Comparison of ENCODE assay signal across 10 cellular contexts in genomic region chr11:114260483-114260882, GRCh38. TPM values are rescaled to one million over a fixed set of nuclear protein-coding genes. Genes with fewer than 3 reads are reported as not detected.
DNase-seq lines count a peak whose midpoint lies in the region; ATAC-seq, FAIRE-seq and TF ChIP-seq lines count a peak whose summit lies in the region.
"Had no signal": no experiment of that assay in that cellular context is flagged by ENCODE, and none has a peak within 500 bp of the region (broad histone marks: within the 10 kb centered on the region; RNA-seq: fewer than 3 reads in every experiment).

No MANE protein-coding gene starts in this region.

- H3K27ac ChIP-seq in 22Rv1: peak overlapping the region; percentile 53
- H3K27ac ChIP-seq in RWPE1: peak overlapping the region; percentile 91
- peak overlapping the region; percentile 88 for H3K27ac ChIP-seq in left ventricle myocardium inferior (replicated peaks)
- H3K27ac ChIP-seq in skeletal muscle tissue (ENCODE audit: low read depth, low read length): peak overlapping the region; percentile 90
- H3K27ac ChIP-seq in CD4-positive, alpha-beta memory T cell (ENCODE audit: low read depth, low read length): no peak overlapping the region

- DNase-seq in RWPE1 (ENCODE audit: low spot score): no peak
- DNase-seq in left ventricle myocardium inferior: no peak
- DNase-seq in RCC 7860 (ENCODE audit: low spot score): no peak
- no peak for DNase-seq in NOMO-1 treated with DMSO at 0.1 percent for 48 hours (lab: John Stamatoyannopoulos, UW; ENCODE audit: unreplicated experiment)
- no peak for DNase-seq in CD4-positive, alpha-beta memory T cell

- no peaks in the 10 kb centered on the region for H3K9me3 ChIP-seq in left ventricle myocardium inferior (replicated peaks)
- no peaks in the 10 kb centered on the region for H3K9me3 ChIP-seq in skeletal muscle tissue (ENCODE audit: control insufficient read depth in 3 of 3, low read length in 3 of 3)
- H3K9me3 ChIP-seq in CD4-positive, alpha-beta memory T cell (ENCODE audit: control insufficient read depth in 1 of 2, low read length in 2 of 2): no peaks in the 10 kb centered on the region

- POLR2A ChIA-PET in RWPE1 (lab: Yijun Ruan, JAX; ENCODE audit: low non-redundant PET): no interaction called here
- POLR2A ChIA-PET in CD4-positive, alpha-beta memory T cell (lab: Charles Lee; ENCODE audit: partially characterized antibody): interaction anchor here (0.6 to 2.4 kb wide), 10 partner anchors 77 to 364 kb away, joined by 3 to 16 read pairs (median 4); partner anchors contain the start of gene ZBTB16

- ATAC-seq in HG02840 (IDR thresholded peaks at IDR 0.05; ENCODE audit: low FRiP score, unreplicated experiment): no peak

- TF ChIP-seq CTCF in 22Rv1 (IDR thresholded peaks at IDR 0.05): no peak
- no peak for TF ChIP-seq CTCF in RWPE1 (conservative IDR thresholded peaks at IDR 0.05; ENCODE audit: low read depth)
- no peak for TF ChIP-seq CTCF in left ventricle myocardium inferior (IDR thresholded peaks at IDR 0.05; ENCODE audit: borderline replicate concordance)

- H3K4me3 ChIP-seq in left ventricle myocardium inferior: peak overlapping the region; percentile 55
- peak overlapping the region in 2 of 3 donors; percentile 17 to 27 for H3K4me3 ChIP-seq in skeletal muscle tissue (ENCODE audit: low read length in 3 of 3)
- no peak overlapping the region for H3K4me3 ChIP-seq in CD4-positive, alpha-beta memory T cell (ENCODE audit: low read length in 2 of 2)

- no peaks in the 10 kb centered on the region for H3K36me3 Mint-ChIP-seq in CD4-positive, alpha-beta memory T cell

- no peaks in the 10 kb centered on the region for H3K36me3 ChIP-seq in left ventricle myocardium inferior
- no peaks in the 10 kb centered on the region for H3K36me3 ChIP-seq in skeletal muscle tissue (ENCODE audit: control insufficient read depth in 3 of 3, insufficient read depth in 3 of 3, low read length in 3 of 3)
- H3K36me3 ChIP-seq in CD4-positive, alpha-beta memory T cell (ENCODE audit: insufficient read depth, low read length): no peaks in the 10 kb centered on the region

- H3K9ac ChIP-seq in skeletal muscle tissue (ENCODE audit: low read depth in 1 of 3, low read length in 3 of 3): peak overlapping the region in 2 of 3 donors; percentile 52 to 75

- intact Hi-C loops in left ventricle myocardium inferior (cut with micrococcal nuclease): no loop called here
- intact Hi-C loops in CD4-positive, alpha-beta memory T cell (cut with micrococcal nuclease): loop anchor here (5.0 kb wide), 1 partner anchor 728 kb away; no protein-coding TSS in a partner anchor

- CTCF ChIA-PET in RWPE1 (lab: Yijun Ruan, JAX): interaction anchor here (0.6 to 5.6 kb wide), 26 partner anchors 9 to 454 kb away, joined by 3 to 97 read pairs (median 6); partner anchors contain the start of gene ZBTB16
- CTCF ChIA-PET in CD4-positive, alpha-beta memory T cell (lab: Charles Lee; ENCODE audit: partially characterized antibody): interaction anchor here (0.7 to 12.1 kb wide), 53 partner anchors 9 to 1900 kb away, joined by 3 to 320 read pairs (median 5); partner anchors contain the start of genes HTR3B and ZBTB16

- H3K4me1 ChIP-seq in left ventricle myocardium inferior (peaks cover 72% of the 10 kb centered on the region), skeletal muscle tissue (ENCODE audit: control insufficient read depth in 3 of 3, insufficient read depth in 3 of 3, low read length in 3 of 3) (peaks cover 38 to 56% (median 53%) of the 10 kb centered on the region in 3 donors)
- no peaks in the 10 kb centered on the region for H3K4me1 ChIP-seq in CD4-positive, alpha-beta memory T cell (ENCODE audit: insufficient read depth, low read length)

- H3K9me3 Mint-ChIP-seq in CD4-positive, alpha-beta memory T cell: peaks cover 0 to 1% (median 0%) of the 10 kb centered on the region in 8 donors

- no peak overlapping the region for H3K27ac Mint-ChIP-seq in CD4-positive, alpha-beta memory T cell

- H3K4me1 Mint-ChIP-seq in CD4-positive, alpha-beta memory T cell: peaks cover 0 to 3% (median 0%) of the 10 kb centered on the region in 4 donors

- no peak for FAIRE-seq in RCC 7860 (lab: Jason Lieb, UNC)
- FAIRE-seq: D721Med had no signal

- no peaks in the 10 kb centered on the region for H3K27me3 Mint-ChIP-seq in CD4-positive, alpha-beta memory T cell

- no peak overlapping the region for H3K4me3 Mint-ChIP-seq in CD4-positive, alpha-beta memory T cell

- no peaks in the 10 kb centered on the region for H3K27me3 ChIP-seq in left ventricle myocardium inferior (ENCODE audit: low read depth)
- no peaks in the 10 kb centered on the region for H3K27me3 ChIP-seq in skeletal muscle tissue (ENCODE audit: control insufficient read depth in 3 of 3, insufficient read depth in 3 of 3, low read length in 3 of 3)
- peaks cover 3% of the 10 kb centered on the region for H3K27me3 ChIP-seq in CD4-positive, alpha-beta memory T cell (ENCODE audit: insufficient read depth, low read length)

RNA-seq across cellular contexts. Expression of gene NNMT, which starts 35.7 kb away (rescaled TPM):
- 32.6 TPM for total RNA-seq in left ventricle myocardium inferior
- total RNA-seq in skeletal muscle tissue: 87.2 TPM
- total RNA-seq in CD4-positive, alpha-beta memory T cell: not detected
- polyA plus RNA-seq in CD4-positive, alpha-beta memory T cell: not detected
- polyA plus RNA-seq: neural cell had no signal

Comparison
In these comparisons a context has a peak if more than half of its experiments do, and no peak if none do; other contexts are left out.
1. H3K4me3 ChIP-seq: peak in left ventricle myocardium inferior (single experiment) and skeletal muscle tissue (2 of 3); none in CD4-positive, alpha-beta memory T cell (0 of 2).
2. RNA of gene NNMT, which starts 35.7 kb away (total RNA-seq): 87.2 TPM in skeletal muscle tissue (single experiment) and 32.6 TPM in left ventricle myocardium inferior (single experiment); not detected in CD4-positive, alpha-beta memory T cell; every median in the first group is over 10 times any median in the second.